9 cellular contexts compared by ENCODE assay signal in the genomic region with DNA sequence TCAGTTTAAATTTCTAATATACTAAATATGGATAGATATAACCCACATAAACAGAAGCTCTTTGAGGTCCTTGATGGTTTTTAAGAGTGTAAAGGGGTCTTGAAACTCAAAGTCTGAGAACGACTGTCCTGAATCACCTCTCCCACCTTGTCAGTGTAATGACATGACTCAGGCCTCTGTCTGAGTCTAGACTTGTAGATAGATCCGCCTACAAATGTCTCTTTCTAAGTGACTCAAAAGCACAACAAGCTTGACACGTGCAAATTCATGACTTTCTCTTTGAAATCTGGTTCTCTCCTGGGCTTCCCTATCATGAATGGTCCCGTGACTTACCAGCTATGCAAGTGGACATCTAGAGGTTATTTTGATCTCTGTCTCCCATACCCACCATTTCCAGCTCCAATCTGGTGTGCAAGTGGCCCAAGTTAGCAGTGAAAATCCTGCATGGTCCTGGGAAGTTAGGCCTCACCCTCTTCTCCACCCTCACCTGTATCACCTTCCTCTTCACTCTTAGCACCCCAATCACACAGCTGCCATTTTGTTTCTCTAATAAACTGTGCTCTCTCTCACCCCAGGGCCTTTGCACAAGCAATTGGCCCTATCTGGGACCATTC. TPM values are rescaled to one million over a fixed set of nuclear protein-coding genes. Genes with fewer than 3 reads are reported as not detected.
A peak's percentile ranks its signal among the peaks of the same experiment; 100 is the strongest.
DNase-seq lines count a peak whose midpoint lies in the region; ATAC-seq, FAIRE-seq and TF ChIP-seq lines count a peak whose summit lies in the region.
"Not testable (repeated sequence)": the region's sequence is repeated elsewhere in the genome, so short reads cannot be mapped to it uniquely, and the experiment has no call there.
"Had no signal": no experiment of that assay in that cellular context is flagged by ENCODE, and none has a peak within 500 bp of the region (broad histone marks: within the 10 kb centered on the region; RNA-seq: fewer than 3 reads in every experiment).

No MANE protein-coding gene starts in this region.

- H3K4me1 ChIP-seq in astrocyte (ENCODE audit: insufficient read depth, low read length), result not testable (repeated sequence)

- not testable (repeated sequence) for H3K36me3 ChIP-seq in astrocyte (ENCODE audit: insufficient read depth, low read length)

- not testable (repeated sequence) for H3K36me3 Mint-ChIP-seq in CD4-positive, alpha-beta T cell (ENCODE audit: low read depth); astrocyte (ENCODE audit: low read depth, unreplicated experiment)
- peaks cover 19% of the 10 kb centered on the region for H3K36me3 Mint-ChIP-seq in activated CD4-positive, alpha-beta T cell treated with anti-CD3 and anti-CD28 coated beads, Interleukin-2, amount 10 ng/mL, durations not matched to agents 7 days and 5 days (ENCODE audit: low read depth)

- H3K27ac Mint-ChIP-seq in CD4-positive, alpha-beta T cell, result not testable (repeated sequence)
- H3K27ac Mint-ChIP-seq in activated CD4-positive, alpha-beta T cell treated with anti-CD3 and anti-CD28 coated beads, Interleukin-2, amount 10 ng/mL, durations not matched to agents 7 days and 5 days, result peak overlapping the region; percentile 84
- H3K27ac Mint-ChIP-seq in astrocyte (ENCODE audit: unreplicated experiment), result peak overlapping the region; percentile 64

- not testable (repeated sequence) for H3K27ac ChIP-seq in CD4-positive, alpha-beta T cell (ENCODE audit: low read depth, low read length); astrocyte (ENCODE audit: low read depth, low read length)

- peaks cover 68% of the 10 kb centered on the region for H3K4me1 Mint-ChIP-seq in CD4-positive, alpha-beta T cell (ENCODE audit: low read depth)
- H3K4me1 Mint-ChIP-seq in activated CD4-positive, alpha-beta T cell treated with anti-CD3 and anti-CD28 coated beads, Interleukin-2, amount 10 ng/mL, durations not matched to agents 7 days and 5 days, result peaks cover 85% of the 10 kb centered on the region
- peaks cover 27% of the 10 kb centered on the region for H3K4me1 Mint-ChIP-seq in astrocyte (ENCODE audit: low read depth, unreplicated experiment)

- not testable (repeated sequence) for H3K27me3 Mint-ChIP-seq in CD4-positive, alpha-beta T cell; activated CD4-positive, alpha-beta T cell treated with anti-CD3 and anti-CD28 coated beads, Interleukin-2, amount 10 ng/mL, durations not matched to agents 7 days and 5 days; astrocyte (ENCODE audit: low read depth, unreplicated experiment)

- TF ChIP-seq CTCF in CD4-positive, alpha-beta T cell (IDR thresholded peaks at IDR 0.05); astrocyte (IDR thresholded peaks at IDR 0.05; ENCODE audit: insufficient read depth, low read depth, low read length): not testable (repeated sequence)

- not testable (repeated sequence) for DNase-seq in CD4-positive, alpha-beta T cell; activated CD4-positive, alpha-beta T cell treated with anti-CD3 and anti-CD28 coated beads, Interleukin-2, amount 10 ng/mL, durations not matched to agents 7 days and 5 days
- peak; percentile 48 for DNase-seq in astrocyte (ENCODE audit: low read depth)
- DNase-seq in renal cortical epithelial cell (ENCODE audit: low read depth), result peak; percentile 89

- H3K27me3 ChIP-seq in CD4-positive, alpha-beta T cell (ENCODE audit: control insufficient read depth, insufficient read depth, low read length); astrocyte (ENCODE audit: insufficient read depth, low read length): not testable (repeated sequence)

- intact Hi-C loops in CD4-positive, alpha-beta T cell (cut with DNase I, micrococcal nuclease), result not testable (repeated sequence)

- not testable (repeated sequence) for H4K20me1 ChIP-seq in astrocyte (ENCODE audit: insufficient read depth, low read length)

- not testable (repeated sequence) for H3K4me3 ChIP-seq in astrocyte (ENCODE audit: insufficient read depth, low read depth, low read length)

- not testable (repeated sequence) for FAIRE-seq in astrocyte (lab: Jason Lieb, UNC)

- H3K79me2 ChIP-seq in astrocyte (ENCODE audit: insufficient read depth, low read length), result not testable (repeated sequence)

- not testable (repeated sequence) for H2AFZ ChIP-seq in astrocyte (ENCODE audit: low read depth, low read length)

- ATAC-seq in CD4-positive, alpha-beta T cell (ENCODE audit: poor library complexity), result peak; percentile 9
- ATAC-seq in GM18868 (IDR thresholded peaks at IDR 0.05; ENCODE audit: unreplicated experiment), result peak; percentile 64
- ATAC-seq in GM21717 (IDR thresholded peaks at IDR 0.05; ENCODE audit: unreplicated experiment), result peak; percentile 45
- ATAC-seq in HG02981 (IDR thresholded peaks at IDR 0.05; ENCODE audit: unreplicated experiment), result peak; percentile 27
- ATAC-seq in HG03558 (IDR thresholded peaks at IDR 0.05; ENCODE audit: extremely low read depth, unreplicated experiment), result peak; percentile 29

- CTCF ChIA-PET in CD4-positive, alpha-beta T cell (lab: Charles Lee), result not testable (repeated sequence)
- CTCF ChIA-PET in activated CD4-positive, alpha-beta T cell treated with anti-CD3 and anti-CD28 coated beads, Interleukin-2, amount 10 ng/mL, durations not matched to agents 7 days and 5 days (lab: Charles Lee), result interaction anchor here (1.5 kb wide), 1 partner anchor 10 kb away, joined by 3 read pairs; no protein-coding TSS in a partner anchor

- H3K9me3 ChIP-seq in CD4-positive, alpha-beta T cell (ENCODE audit: control insufficient read depth, low read length); astrocyte (ENCODE audit: insufficient read depth, low read depth, low read length): not testable (repeated sequence)

- POLR2A ChIA-PET in CD4-positive, alpha-beta T cell (lab: Charles Lee), result interaction anchor here (7.8 kb wide), 1 partner anchor 74 kb away, joined by 49 read pairs; the partner anchor contains the start of gene OTUD1
- POLR2A ChIA-PET in activated CD4-positive, alpha-beta T cell treated with anti-CD3 and anti-CD28 coated beads, Interleukin-2, amount 10 ng/mL, durations not matched to agents 7 days and 5 days (lab: Charles Lee), result not testable (repeated sequence)

- not testable (repeated sequence) for H3K9me3 Mint-ChIP-seq in CD4-positive, alpha-beta T cell; astrocyte (ENCODE audit: unreplicated experiment)
- peaks cover 13% of the 10 kb centered on the region for H3K9me3 Mint-ChIP-seq in activated CD4-positive, alpha-beta T cell treated with anti-CD3 and anti-CD28 coated beads, Interleukin-2, amount 10 ng/mL, durations not matched to agents 7 days and 5 days

- not testable (repeated sequence) for H3K4me2 ChIP-seq in astrocyte (ENCODE audit: low read length)

- not testable (repeated sequence) for H3K4me3 Mint-ChIP-seq in CD4-positive, alpha-beta T cell; activated CD4-positive, alpha-beta T cell treated with anti-CD3 and anti-CD28 coated beads, Interleukin-2, amount 10 ng/mL, durations not matched to agents 7 days and 5 days; astrocyte (ENCODE audit: unreplicated experiment)

- H3K9ac ChIP-seq in astrocyte (ENCODE audit: low read length), result not testable (repeated sequence)

RNA-seq across cellular contexts. Expression of gene C10orf67, which starts 20.9 kb away (rescaled TPM):
- not detected for total RNA-seq in CD4-positive, alpha-beta T cell
- total RNA-seq in activated CD4-positive, alpha-beta T cell treated with anti-CD3 and anti-CD28 coated beads, Interleukin-2, amount 10 ng/mL, durations not matched to agents 7 days and 5 days, result under 1 TPM in 1 of 2 experiments, not detected in 1; 0.15 TPM
- 0.27 and 0.46 TPM in 2 replicates for total RNA-seq in astrocyte
- total RNA-seq in renal cortical epithelial cell, result 0.35 and 0.55 TPM in 2 replicates
- total RNA-seq: NCI-H460 had no signal

Comparison
In these comparisons a context has a peak if more than half of its experiments do, and no peak if none do; other contexts are left out.
1. ATAC-seq: peak in every context shown above with its lines; median percentile 64 in GM18868; 45 in GM21717; 29 in HG03558; 27 in HG02981; 9 in CD4-positive, alpha-beta T cell.